1 cellular context compared by ENCODE assay signal in genomic region chr2:170090229-170090628, GRCh38.
TF ChIP-seq lines count a peak whose summit lies in the region.

No MANE protein-coding gene starts in this region.

TF ChIP-seq in endothelial cell of umbilical vein, 7 proteins besides CTCF, POLR2A, EP300 and RAD21 (continued from another document):
- TF ChIP-seq JUN (IDR thresholded peaks at IDR 0.05; ENCODE audit: borderline replicate concordance, insufficient read depth, insufficient read length, low read depth), result peak; percentile 34
- TF ChIP-seq GATA2 (IDR thresholded peaks at IDR 0.05; ENCODE audit: insufficient read depth, insufficient read length, low read depth, low read length), result no peak
